In the genomic region with DNA sequence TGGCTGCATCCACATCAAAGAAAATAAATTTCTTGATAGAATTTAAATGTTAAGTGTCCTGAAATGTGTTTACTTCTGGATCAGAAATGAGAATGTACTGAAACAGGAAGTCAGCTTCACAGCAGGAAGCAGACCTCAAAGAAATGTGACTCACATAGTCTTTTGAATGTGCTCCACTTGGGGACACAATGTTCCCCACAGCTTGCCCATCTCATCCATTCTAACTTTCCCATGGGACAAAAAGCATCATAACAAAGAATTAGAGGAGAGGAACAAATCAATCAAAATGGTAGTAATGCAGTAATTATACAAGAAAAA, we compare ENCODE assay signal across 9 cellular contexts.
DNase-seq lines count a peak whose midpoint lies in the region; ATAC-seq and TF ChIP-seq lines count a peak whose summit lies in the region.
"Had no signal": no experiment of that assay in that cellular context is flagged by ENCODE, and none has a peak within 500 bp of the region (broad histone marks: within the 10 kb centered on the region; RNA-seq: fewer than 3 reads in every experiment).

No MANE protein-coding gene starts in this region.

- intact Hi-C loops in stomach (cut with DNase I; ENCODE audit: low total_unique reads), result no loop called here

- H3K27me3 ChIP-seq in stomach, result no peaks in the 10 kb centered on the region

- peak overlapping the region; percentile 24 for H3K4me3 Mint-ChIP-seq in activated CD4-positive, alpha-beta memory T cell treated with anti-CD3 and anti-CD28 coated beads, Interleukin-2, amount 10 ng/mL, durations not matched to agents 7 days and 5 days

- TF ChIP-seq POLR2A in stomach (IDR thresholded peaks at IDR 0.05), result no peak

- no peaks in the 10 kb centered on the region for H3K36me3 Mint-ChIP-seq in activated CD4-positive, alpha-beta memory T cell treated with anti-CD3 and anti-CD28 coated beads, Interleukin-2, amount 10 ng/mL, durations not matched to agents 7 days and 5 days (ENCODE audit: low read depth)

- peaks cover 0 to 21% (median 11%) of the 10 kb centered on the region in 4 donors for H3K4me1 ChIP-seq in stomach

- no peak overlapping the region for H3K4me3 ChIP-seq in stomach

- no peaks in the 10 kb centered on the region for H3K9me3 ChIP-seq in stomach

- H3K27me3 Mint-ChIP-seq in activated CD4-positive, alpha-beta memory T cell treated with anti-CD3 and anti-CD28 coated beads, Interleukin-2, amount 10 ng/mL, durations not matched to agents 7 days and 5 days, result no peaks in the 10 kb centered on the region

- peak; percentile 74 for DNase-seq in SIG-M5 treated with dmso at 0.1 percent for 504 hours (lab: John Stamatoyannopoulos, UW; ENCODE audit: unreplicated experiment)
- no peak for DNase-seq in SIG-M5 (lab: John Stamatoyannopoulos, UW)
- DNase-seq in activated CD4-positive, alpha-beta memory T cell treated with anti-CD3 and anti-CD28 coated beads, Interleukin-2, amount 10 ng/mL, durations not matched to agents 7 days and 5 days, result no peak
- DNase-seq in glomerular endothelial cell (ENCODE audit: extremely low read depth, low read depth, low spot score), result peak; percentile 37
- no peak for DNase-seq in stomach
- DNase-seq in iPS-NIHi11 (ENCODE audit: low spot score), result no peak
- no peak for DNase-seq in stimulated activated CD4-positive, alpha-beta T cell treated with anti-CD3 and anti-CD28 coated beads, Interleukin-4, amount 100 ng/mL, for 4 hours

- H3K9me3 Mint-ChIP-seq in activated CD4-positive, alpha-beta memory T cell treated with anti-CD3 and anti-CD28 coated beads, Interleukin-2, amount 10 ng/mL, durations not matched to agents 7 days and 5 days, result peaks cover 2% of the 10 kb centered on the region

- TF ChIP-seq CTCF in stomach (IDR thresholded peaks at IDR 0.05), result no peak

- peak; percentile 60 for TF ChIP-seq EP300 in stomach (IDR thresholded peaks at IDR 0.05)

- CTCF ChIA-PET in activated CD4-positive, alpha-beta memory T cell treated with anti-CD3 and anti-CD28 coated beads, Interleukin-2, amount 10 ng/mL, durations not matched to agents 7 days and 5 days (lab: Charles Lee), result interaction anchor here (0.7 to 2.0 kb wide), 2 partner anchors 9 to 17 kb away, joined by 3 to 6 read pairs; no protein-coding TSS in a partner anchor

- ATAC-seq in GM21619 (IDR thresholded peaks at IDR 0.05; ENCODE audit: unreplicated experiment), result no peak

- H3K36me3 ChIP-seq in stomach, result no peaks in the 10 kb centered on the region

- peak overlapping the region; percentile 64 to 84 (median 76) for H3K27ac ChIP-seq in stomach

- peaks cover 13% of the 10 kb centered on the region for H3K4me1 Mint-ChIP-seq in activated CD4-positive, alpha-beta memory T cell treated with anti-CD3 and anti-CD28 coated beads, Interleukin-2, amount 10 ng/mL, durations not matched to agents 7 days and 5 days

- POLR2A ChIA-PET in activated CD4-positive, alpha-beta memory T cell treated with anti-CD3 and anti-CD28 coated beads, Interleukin-2, amount 10 ng/mL, durations not matched to agents 7 days and 5 days (lab: Charles Lee), result no interaction called here

- peak overlapping the region; percentile 61 for H3K27ac Mint-ChIP-seq in activated CD4-positive, alpha-beta memory T cell treated with anti-CD3 and anti-CD28 coated beads, Interleukin-2, amount 10 ng/mL, durations not matched to agents 7 days and 5 days
- H3K27ac Mint-ChIP-seq: activated T-helper 2 cell treated with anti-CD3 and anti-CD28 coated beads, Interferon-gamma antibody, Interleukin-2, Interleukin-4, amounts not matched to agents 10 μg/mL and 5 μg/mL and 100 μg/mL, durations not matched to agents 14 hours and 24 hours and 36 hours had no signal

Comparison
In these comparisons a context has a peak if more than half of its experiments do, and no peak if none do; other contexts are left out.
1. DNase-seq: peak in SIG-M5 treated with dmso at 0.1 percent for 504 hours (single experiment) and glomerular endothelial cell (single experiment); none in SIG-M5 (single experiment), activated CD4-positive, alpha-beta memory T cell treated with anti-CD3 and anti-CD28 coated beads, Interleukin-2, amount 10 ng/mL, durations not matched to agents 7 days and 5 days (single experiment), stomach (single experiment), iPS-NIHi11 (single experiment) and stimulated activated CD4-positive, alpha-beta T cell treated with anti-CD3 and anti-CD28 coated beads, Interleukin-4, amount 100 ng/mL, for 4 hours (0 of 2).